In genomic region chr6:42929928-42930360, GRCh38 we compare ENCODE assay signal across 8 cellular contexts. TPM values are rescaled to one million over a fixed set of nuclear protein-coding genes. Genes with fewer than 3 reads are reported as not detected.
A peak's percentile ranks its signal among the peaks of the same experiment; 100 is the strongest.
DNase-seq lines count a peak whose midpoint lies in the region; TF ChIP-seq lines count a peak whose summit lies in the region.

No MANE protein-coding gene starts in this region.

- H4K8ac ChIP-seq in mesendoderm (ENCODE audit: low read depth, low read length) = peak overlapping the region; percentile 42

- peak overlapping the region; percentile 92 for H3K4ac ChIP-seq in mesendoderm (ENCODE audit: low read depth, low read length)

- H4K5ac ChIP-seq in mesendoderm (ENCODE audit: low read length) = no peak overlapping the region

- H3K79me1 ChIP-seq in mesendoderm (ENCODE audit: low read length) = peaks cover 16% of the 10 kb centered on the region

- no peaks in the 10 kb centered on the region for H4K20me1 ChIP-seq in GM23248 (ENCODE audit: insufficient read depth)

- H3F3A ChIP-seq in GM23248 (ENCODE audit: insufficient read depth) = peaks cover 32% of the 10 kb centered on the region

- no peak overlapping the region for H2BK15ac ChIP-seq in mesendoderm (replicated peaks; ENCODE audit: low read depth)

- H3K4me1 ChIP-seq in GM23248 (ENCODE audit: insufficient read depth) (peaks cover 13% of the 10 kb centered on the region), mesendoderm (ENCODE audit: control insufficient read depth, low read depth, low read length) (peaks cover 2% of the 10 kb centered on the region)

- peak; percentile 96 for DNase-seq in GM12864 (ENCODE audit: low read depth)
- DNase-seq in GM23248 = peak; percentile 87
- DNase-seq in LNCaP clone FGC (ENCODE audit: low read depth) = no peak
- DNase-seq in dermis blood vessel endothelial cell = peak; percentile 51
- DNase-seq in mesendoderm = no peak
- DNase-seq in stimulated activated CD8-positive, alpha-beta memory T cell treated with anti-CD3 and anti-CD28 coated beads, Interleukin-2, amount 100 ng/mL, for 48 hours (ENCODE audit: low read depth in 2 of 2) = peak; percentile 43 to 52
- DNase-seq in NCI-H1436 treated with DMSO at 0.1 percent for 48 hours (lab: John Stamatoyannopoulos, UW) = no peak

- peak overlapping the region; percentile 88 for H3K56ac ChIP-seq in mesendoderm (ENCODE audit: low read length)

- in situ Hi-C loops in GM23248 (cut with MboI) = no loop called here

- H3K79me2 ChIP-seq in GM23248 (ENCODE audit: insufficient read depth) (peaks cover 48% of the 10 kb centered on the region), mesendoderm (ENCODE audit: control insufficient read depth, insufficient read depth, low read length) (peaks cover 29% of the 10 kb centered on the region)

- no peaks in the 10 kb centered on the region for H3K9me2 ChIP-seq in GM23248 (ENCODE audit: insufficient read depth)

- H2BK5ac ChIP-seq in mesendoderm (ENCODE audit: low read length) = peak overlapping the region; percentile 29

- peak overlapping the region; percentile 31 for H3K23ac ChIP-seq in mesendoderm (ENCODE audit: low read length)

- H3K18ac ChIP-seq in mesendoderm (ENCODE audit: low read length) = peak overlapping the region; percentile 64

- H3K36me3 ChIP-seq in GM23248 (ENCODE audit: low read depth) = no peaks in the 10 kb centered on the region
- peaks cover 2% of the 10 kb centered on the region for H3K36me3 ChIP-seq in mesendoderm (ENCODE audit: control insufficient read depth, insufficient read depth, low read length)

- H2BK120ac ChIP-seq in mesendoderm (ENCODE audit: low read depth, low read length) = no peak overlapping the region

- peak overlapping the region; percentile 95 for H3K4me2 ChIP-seq in GM23248 (ENCODE audit: unreplicated experiment)
- H3K4me2 ChIP-seq in mesendoderm (ENCODE audit: low read length) = peak overlapping the region; percentile 78

- peak overlapping the region; percentile 96 for H2AFZ ChIP-seq in GM23248

- H3K27ac ChIP-seq in GM23248 = peak overlapping the region; percentile 94
- H3K27ac ChIP-seq in VCaP = peak overlapping the region; percentile 87
- H3K27ac ChIP-seq in mesendoderm (ENCODE audit: low read depth, low read length) = peak overlapping the region; percentile 97

- WGBS in GM23248 (ENCODE audit: low coverage in 1 of 2, low lambda C conversion rate in 2 of 2, missing lambda C conversion rate in 2 of 2), 2 experiments = 3 to 9% methylated on average over 6 to 9 of the region's 9 CpGs
- no CpG with 5 or more reads among the region's 9 CpGs for WGBS in mesendoderm (ENCODE audit: extremely low coverage, insufficient coverage, low lambda C conversion rate)

- H2AK5ac ChIP-seq in mesendoderm (ENCODE audit: low read length) = no peak overlapping the region

- H3K9ac ChIP-seq in GM23248 (peak overlapping the region; percentile 84), mesendoderm (ENCODE audit: low read length) (peak overlapping the region; percentile 89)

- H3K4me3 ChIP-seq in GM12864 (ENCODE audit: low read depth, low read length) (peak overlapping the region; percentile 72), GM23248 (peak overlapping the region; percentile 86), LNCaP clone FGC (ENCODE audit: low read depth, low read length) (peak overlapping the region; percentile 81), mesendoderm (ENCODE audit: low read length) (peak overlapping the region; percentile 46)

- H3K27me3 ChIP-seq in GM23248 (replicated peaks; ENCODE audit: insufficient read depth) (no peaks in the 10 kb centered on the region), mesendoderm (ENCODE audit: insufficient read depth, low read length, poor library complexity) (no peaks in the 10 kb centered on the region)

- H3K9me3 ChIP-seq in GM23248 (ENCODE audit: low read depth) = no peaks in the 10 kb centered on the region

- no peak for TF ChIP-seq CTCF in GM12864 (IDR thresholded peaks at IDR 0.05; ENCODE audit: low read depth, low read length, missing control alignments)
- no peak for TF ChIP-seq CTCF in LNCaP clone FGC (IDR thresholded peaks at IDR 0.05; ENCODE audit: control insufficient read depth, extremely low read depth, insufficient read depth)
- no peak for TF ChIP-seq CTCF in VCaP (conservative IDR thresholded peaks at IDR 0.05)

RNA-seq across cellular contexts. Expression of gene CNPY3, which starts 0.7 kb away (rescaled TPM):
- 41.4 and 45.1 TPM in 2 replicates for total RNA-seq in GM23248 (2014; rRNA removed; shearing (Covaris generic))
- 58.6 and 63.6 TPM in 2 replicates for polyA plus RNA-seq in GM23248 (2016; fragmentation: Nextera tagmentation; extraction: Ambion mirVana)
- total RNA-seq in dermis blood vessel endothelial cell = 36.1 and 43.4 TPM in 2 replicates
- polyA plus RNA-seq in mesendoderm (2013, experiment 1 of 2) = 42.5 TPM
- 40.8 TPM for polyA plus RNA-seq in mesendoderm (2013, experiment 2 of 2)

RNA-seq across cellular contexts. Expression of gene PTCRA, which starts 14.1 kb away (rescaled TPM):
- total RNA-seq in GM23248 (2014; rRNA removed; shearing (Covaris generic)) = not detected in 2 replicates
- polyA plus RNA-seq in GM23248 (2016; fragmentation: Nextera tagmentation; extraction: Ambion mirVana) = not detected in 2 replicates
- total RNA-seq in dermis blood vessel endothelial cell = not detected in 2 replicates
- not detected for polyA plus RNA-seq in mesendoderm (2013, experiment 1 of 2)
- not detected for polyA plus RNA-seq in mesendoderm (2013, experiment 2 of 2)

RNA-seq across cellular contexts. Expression of gene GNMT, which starts 30.6 kb away (rescaled TPM):
- total RNA-seq in GM23248 (2014; rRNA removed; shearing (Covaris generic)) = not detected in 2 replicates
- not detected in 2 replicates for polyA plus RNA-seq in GM23248 (2016; fragmentation: Nextera tagmentation; extraction: Ambion mirVana)
- total RNA-seq in dermis blood vessel endothelial cell = 0.23 TPM in 1 of 2 replicates, not detected in the other
- 0.21 TPM for polyA plus RNA-seq in mesendoderm (2013, experiment 1 of 2)
- polyA plus RNA-seq in mesendoderm (2013, experiment 2 of 2) = 0.28 TPM

RNA-seq across cellular contexts. Expression of gene PEX6, which starts 49.0 kb away (rescaled TPM):
- total RNA-seq in GM23248 (2014; rRNA removed; shearing (Covaris generic)) = 44.2 and 51.1 TPM in 2 replicates
- 12.5 and 12.7 TPM in 2 replicates for polyA plus RNA-seq in GM23248 (2016; fragmentation: Nextera tagmentation; extraction: Ambion mirVana)
- total RNA-seq in dermis blood vessel endothelial cell = 19.1 and 45.8 TPM in 2 replicates
- 3.7 TPM for polyA plus RNA-seq in mesendoderm (2013, experiment 1 of 2)
- polyA plus RNA-seq in mesendoderm (2013, experiment 2 of 2) = 3.7 TPM

RNA-seq across cellular contexts. Expression of gene RPL7L1, which starts 50.5 kb away (rescaled TPM):
- total RNA-seq in GM23248 (2014; rRNA removed; shearing (Covaris generic)) = 112 and 133 TPM in 2 replicates
- polyA plus RNA-seq in GM23248 (2016; fragmentation: Nextera tagmentation; extraction: Ambion mirVana) = 88.2 and 92.0 TPM in 2 replicates
- total RNA-seq in dermis blood vessel endothelial cell = 150 and 174 TPM in 2 replicates
- polyA plus RNA-seq in mesendoderm (2013, experiment 1 of 2) = 117 TPM
- 115 TPM for polyA plus RNA-seq in mesendoderm (2013, experiment 2 of 2)

Comparison
In these comparisons a context has a peak if more than half of its experiments do, and no peak if none do; other contexts are left out.
1. DNase-seq: peak in GM12864 (single experiment), GM23248 (single experiment), dermis blood vessel endothelial cell (single experiment) and stimulated activated CD8-positive, alpha-beta memory T cell treated with anti-CD3 and anti-CD28 coated beads, Interleukin-2, amount 100 ng/mL, for 48 hours (2 of 2); none in LNCaP clone FGC (single experiment), mesendoderm (single experiment) and NCI-H1436 treated with DMSO at 0.1 percent for 48 hours (single experiment).
2. Peak in every context shown above with its lines, with median percentiles within 50 percentile points of each other: H3K4me3 ChIP-seq and H3K27ac ChIP-seq.